Comparison of ENCODE assay signal across 10 cellular contexts in the genomic region with DNA sequence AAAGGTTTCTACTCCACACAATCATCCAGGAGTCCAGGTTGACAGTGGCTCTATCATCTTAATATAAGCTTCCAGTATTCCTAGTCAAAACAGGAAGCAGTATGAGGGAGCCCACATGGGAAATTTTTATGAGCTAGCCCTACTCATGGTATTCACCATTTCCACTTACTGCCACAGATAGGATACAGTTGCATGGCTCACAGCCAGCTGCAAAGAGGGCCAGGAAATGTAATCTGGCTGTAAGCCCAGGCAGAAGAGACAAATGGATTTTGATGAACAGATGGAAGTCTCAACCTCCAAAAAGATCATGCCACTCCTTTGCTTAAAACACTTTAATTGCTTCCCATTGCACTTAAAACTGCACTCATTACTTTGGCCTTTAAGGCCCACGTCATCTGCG.
DNase-seq lines count a peak whose midpoint lies in the region; ATAC-seq, FAIRE-seq and TF ChIP-seq lines count a peak whose summit lies in the region.
"Had no signal": no experiment of that assay in that cellular context is flagged by ENCODE, and none has a peak within 500 bp of the region (broad histone marks: within the 10 kb centered on the region; RNA-seq: fewer than 3 reads in every experiment).

No MANE protein-coding gene starts in this region.

- H3K27ac ChIP-seq in K562 (ENCODE audit: extremely low read depth, low read depth, low read length) = no peak overlapping the region; the same call in 2 of the 3 replicates

- peaks cover 3 to 6% of the 10 kb centered on the region in 2 experiments; a peak in 2 of 5 replicates for H3K4me1 ChIP-seq in K562 (replicated peaks in 1 of 2; ENCODE audit: control insufficient read depth in 2 of 2, insufficient read depth in 2 of 2, low read length in 2 of 2)

- no peak for TF ChIP-seq EP300 in K562 (IDR thresholded peaks at IDR 0.05; ENCODE audit: low read length)

- in situ Hi-C loops in K562 (cut with MboI) = no loop called here

- ATAC-seq in K562 (peak; percentile 79), left lobe of liver (peak; percentile 63), HG03095 (IDR thresholded peaks at IDR 0.05; ENCODE audit: unreplicated experiment) (no peak), GM21528 (IDR thresholded peaks at IDR 0.05; ENCODE audit: low FRiP score, unreplicated experiment) (no peak)

- intact Hi-C loops in K562 (cut with micrococcal nuclease) = no loop called here

- H3K79me2 ChIP-seq in K562 (ENCODE audit: control insufficient read depth, insufficient read depth, low read length) = no peaks in the 10 kb centered on the region

- H3K36me3 ChIP-seq in K562 (ENCODE audit: control insufficient read depth, insufficient read depth, low read length) = no peaks in the 10 kb centered on the region

- POLR2A ChIA-PET in K562 (lab: Yijun Ruan, JAX) = no interaction called here

- H4K20me1 ChIP-seq in K562 (replicated peaks; ENCODE audit: control insufficient read depth, insufficient read depth, low read length) = 0 out of 2 replicates have a peak, but pooled peaks cover 3% of the 10 kb centered on the region

- H3K27me3 ChIP-seq in K562 (ENCODE audit: control insufficient read depth in 2 of 2, insufficient read depth in 2 of 2, low read length in 2 of 2) = no peaks in the 10 kb centered on the region

- peak; percentile 73 for FAIRE-seq in K562 (lab: Jason Lieb, UNC)
- FAIRE-seq: G401.6 had no signal

- no TSS peak for BruUV-seq in K562 (replicated peaks; lab: Mats Ljungman, UMichigan)

- TF ChIP-seq RAD21 in K562 (CRISPR knock-in tag; conservative IDR thresholded peaks at IDR 0.05 in 1 of 2, IDR thresholded peaks at IDR 0.05 in 1 of 2) = no peak

- H3K4me2 ChIP-seq in K562 (ENCODE audit: insufficient read depth, low read length) = no peak overlapping the region

- no peaks in the 10 kb centered on the region for H3K9me3 ChIP-seq in K562 (replicated peaks; ENCODE audit: control insufficient read depth, insufficient read depth, low read depth, low read length)

- no peaks in the 10 kb centered on the region for H3K9me1 ChIP-seq in K562 (ENCODE audit: control insufficient read depth, insufficient read depth, low read length)

- no peak overlapping the region for H3K9ac ChIP-seq in K562 (ENCODE audit: insufficient read depth in 1 of 2, low read depth in 2 of 2, low read length in 2 of 2)

- DNase-seq in DMS153 (lab: John Stamatoyannopoulos, UW) = peak; percentile 87
- DNase-seq in NCI-H2029 treated with DMSO at 0.1 percent for 48 hours (lab: John Stamatoyannopoulos, UW) = peak; percentile 47
- peak in 2 of 4 experiments; percentile 22 to 36 for DNase-seq in K562 (ENCODE audit: extremely low read depth in 1 of 4, low spot score in 3 of 4)
- peak; percentile 57 for DNase-seq in left lobe of liver (ENCODE audit: low spot score)
- no peak for DNase-seq in ureter (ENCODE audit: low spot score)
- DNase-seq in NCI-H1930 (lab: John Stamatoyannopoulos, UW) = no peak
- DNase-seq: activated T-cell treated with anti-CD3 and anti-CD28 coated beads, Interleukin-2, amount 50 U/mL, for 48 hours had no signal

- no peak overlapping the region for H3K4me3 ChIP-seq in K562

- 85% methylated on average over 2 of the region's 2 CpGs for WGBS in K562 (ENCODE audit: insufficient coverage, low coverage, missing lambda C conversion rate)

- H2AFZ ChIP-seq in K562 (ENCODE audit: low read depth, low read length) = no peak overlapping the region; the same call in 1 of the 2 replicates

- TF ChIP-seq POLR2A in K562 (conservative IDR thresholded peaks at IDR 0.05) = no peak

- no peak for TF ChIP-seq CTCF in K562 (IDR thresholded peaks at IDR 0.05 in 2 of 3, conservative IDR thresholded peaks at IDR 0.05 in 1 of 3; ENCODE audit: insufficient read depth in 2 of 3, low read depth in 1 of 3, low read length in 3 of 3)

- CTCF ChIA-PET in K562 (lab: Yijun Ruan, JAX; ENCODE audit: low intra/inter-chr PET ratio) = no interaction called here

TF ChIP-seq in K562, 482 proteins besides CTCF, POLR2A, EP300 and RAD21:
- TF ChIP-seq NFIC (IDR thresholded peaks at IDR 0.05) = peak; percentile 82
- no peak for TF ChIP-seq RUNX1 (IDR thresholded peaks at IDR 0.05; ENCODE audit: low read depth)
TF ChIP-seq in K562: peak in this region for 1.

Comparison
In these comparisons a context has a peak if more than half of its experiments do, and no peak if none do; other contexts are left out.
1. DNase-seq: peak in DMS153 (single experiment), NCI-H2029 treated with DMSO at 0.1 percent for 48 hours (single experiment) and left lobe of liver (single experiment); none in ureter (single experiment) and NCI-H1930 (0 of 2).
2. ATAC-seq: peak in K562 (single experiment) and left lobe of liver (single experiment); none in HG03095 (single experiment) and GM21528 (single experiment).